ENCODE assay signal across 8 cellular contexts in the genomic region with DNA sequence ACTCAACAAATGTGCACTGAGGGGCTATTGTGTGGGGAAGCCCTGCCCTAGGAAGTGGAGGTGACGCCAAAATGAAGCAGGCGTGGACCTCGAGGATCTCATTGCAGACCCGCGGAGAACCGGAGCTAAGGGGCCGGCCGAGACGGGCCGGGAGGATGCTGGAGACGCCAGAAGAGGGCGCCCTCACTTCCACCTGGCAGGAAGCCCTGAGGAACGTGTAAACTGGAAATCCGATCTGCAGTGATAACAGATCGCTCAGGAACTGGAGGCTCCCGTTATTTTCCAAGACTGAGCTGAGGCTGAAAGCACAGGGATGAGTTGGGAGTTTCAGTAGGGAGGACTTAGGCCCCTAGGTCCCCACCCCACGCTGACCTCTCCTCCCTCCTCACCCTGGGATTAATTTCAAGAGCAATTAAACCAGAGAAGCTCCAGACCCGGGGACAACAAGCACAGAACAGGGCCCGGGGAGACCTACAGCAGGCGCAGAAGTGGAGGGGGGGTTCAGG. TPM values are rescaled to one million over a fixed set of nuclear protein-coding genes. Genes with fewer than 3 reads are reported as not detected.
A peak's percentile ranks its signal among the peaks of the same experiment; 100 is the strongest.
DNase-seq lines count a peak whose midpoint lies in the region; ATAC-seq and TF ChIP-seq lines count a peak whose summit lies in the region.

No MANE protein-coding gene starts in this region.

- peak; percentile 92 for TF ChIP-seq CTCF in 22Rv1 (IDR thresholded peaks at IDR 0.05)

- H3K27ac ChIP-seq in 22Rv1: no peak overlapping the region

- peak; percentile 94 to 95 for ATAC-seq in activated CD4-positive, CD25-positive, alpha-beta regulatory T cell treated with anti-CD3 and anti-CD28 coated beads, Interleukin-2, amount 50 U/mL, for 24 hours
- ATAC-seq in left lobe of liver: peak; percentile 97
- no peak for ATAC-seq in GM21737 (IDR thresholded peaks at IDR 0.05; ENCODE audit: unreplicated experiment)

- DNase-seq in GM19238 (ENCODE audit: insufficient read length, low spot score): peak; percentile 24
- DNase-seq in NCI-H2171 treated with DMSO at 0.1 percent for 48 hours (lab: John Stamatoyannopoulos, UW): peak; percentile 70
- peak; percentile 42 for DNase-seq in cerebellar cortex (ENCODE audit: low spot score)
- DNase-seq in left lobe of liver (ENCODE audit: low spot score): peak; percentile 71
- DNase-seq in stimulated activated CD4-positive, alpha-beta T cell treated with anti-CD3 and anti-CD28 coated beads, Interleukin-1b, Interleukin-23, amount 100 ng/mL, for 48 hours: peak; percentile 79

RNA-seq across cellular contexts. Expression of a gene that starts 7.6 kb away (rescaled TPM):
- 6.2 TPM for total RNA-seq in left lobe of liver

Comparison
In these comparisons a context has a peak if more than half of its experiments do, and no peak if none do; other contexts are left out.
1. DNase-seq: peak in every context shown above with its lines; median percentile 79 in stimulated activated CD4-positive, alpha-beta T cell treated with anti-CD3 and anti-CD28 coated beads, Interleukin-1b, Interleukin-23, amount 100 ng/mL, for 48 hours; 71 in left lobe of liver; 70 in NCI-H2171 treated with DMSO at 0.1 percent for 48 hours; 42 in cerebellar cortex; 24 in GM19238.